Comparison of ENCODE assay signal across 1 cellular context in genomic region chr3:114706591-114707224, GRCh38.
TF ChIP-seq lines count a peak whose summit lies in the region.

No MANE protein-coding gene starts in this region.

TF ChIP-seq in HepG2, 621 proteins besides CTCF, POLR2A, EP300 and RAD21 (continued from another document and continues in another):
- TF ChIP-seq ZNF574 (CRISPR knock-in tag; IDR thresholded peaks at IDR 0.05) (peak; percentile 43; the same call in 1 of the 2 replicates), DDIT3 (CRISPR knock-in tag; IDR thresholded peaks at IDR 0.05) (no peak), TCF12 (IDR thresholded peaks at IDR 0.05) (no peak), TCF12 (CRISPR knock-in tag; IDR thresholded peaks at IDR 0.05) (no peak), EHMT2 (IDR thresholded peaks at IDR 0.05; ENCODE audit: borderline replicate concordance, low read depth, low read length) (no peak; the same call in 1 of the 2 replicates), ZNF776 (CRISPR knock-in tag; IDR thresholded peaks at IDR 0.05) (no peak), ATF4 (CRISPR knock-in tag; IDR thresholded peaks at IDR 0.05) (peak in 1 of 2 experiments; percentile 78; a peak in 2 of 4 replicates), SMARCC2 (IDR thresholded peaks at IDR 0.05) (no peak), TP53 (CRISPR knock-in tag; conservative IDR thresholded peaks at IDR 0.05) (no peak), MXD4 (CRISPR knock-in tag; IDR thresholded peaks at IDR 0.05) (no peak), SP2 (CRISPR knock-in tag; IDR thresholded peaks at IDR 0.05) (no peak), ZNF747 (CRISPR knock-in tag; IDR thresholded peaks at IDR 0.05; ENCODE audit: borderline replicate concordance) (no peak), MNT (IDR thresholded peaks at IDR 0.05) (no peak), SMAD3 (CRISPR knock-in tag; IDR thresholded peaks at IDR 0.05) (peak; percentile 64; the same call in 1 of the 2 replicates), IRF2 (CRISPR knock-in tag; IDR thresholded peaks at IDR 0.05) (peak; percentile 85), POLR2G (IDR thresholded peaks at IDR 0.05; ENCODE audit: low read depth, low read length) (no peak), CERS6 (CRISPR knock-in tag; IDR thresholded peaks at IDR 0.05) (no peak), CENPX (CRISPR knock-in tag; IDR thresholded peaks at IDR 0.05) (no peak), PRDM10 (CRISPR knock-in tag; IDR thresholded peaks at IDR 0.05; ENCODE audit: low read depth) (0 out of 2 replicates have a peak, but pooled peaks have one; percentile 46), ATF1 (CRISPR knock-in tag; IDR thresholded peaks at IDR 0.05) (no peak), GPN1 (CRISPR knock-in tag; IDR thresholded peaks at IDR 0.05; ENCODE audit: borderline replicate concordance) (no peak), SUZ12 (IDR thresholded peaks at IDR 0.05; ENCODE audit: low read depth, low read length) (no peak), SMARCE1 (IDR thresholded peaks at IDR 0.05; ENCODE audit: borderline replicate concordance) (no peak), TCF7 (IDR thresholded peaks at IDR 0.05; ENCODE audit: low read depth) (peak; percentile 82), REPIN1 (CRISPR knock-in tag; IDR thresholded peaks at IDR 0.05; ENCODE audit: borderline replicate concordance, low read depth) (no peak), ESRRA (CRISPR knock-in tag; IDR thresholded peaks at IDR 0.05; ENCODE audit: low read depth) (peak; percentile 88), ZBED4 (CRISPR knock-in tag; IDR thresholded peaks at IDR 0.05; ENCODE audit: borderline replicate concordance) (no peak), KLF11 (CRISPR knock-in tag; IDR thresholded peaks at IDR 0.05) (peak; percentile 66; the same call in 1 of the 2 replicates), ZFP62 (CRISPR knock-in tag; IDR thresholded peaks at IDR 0.05) (no peak), MAFK (conservative IDR thresholded peaks at IDR 0.05 in 1 of 2, IDR thresholded peaks at IDR 0.05 in 1 of 2; ENCODE audit: low read length in 2 of 2) (no peak), ARNTL (CRISPR knock-in tag; IDR thresholded peaks at IDR 0.05) (0 out of 2 replicates have a peak, but pooled peaks have one; percentile 54), MEF2D (CRISPR knock-in tag; IDR thresholded peaks at IDR 0.05) (peak; percentile 77; the same call in 1 of the 2 replicates), ZBTB46 (CRISPR knock-in tag; IDR thresholded peaks at IDR 0.05; ENCODE audit: borderline replicate concordance) (no peak), MEIS2 (CRISPR knock-in tag; IDR thresholded peaks at IDR 0.05) (no peak), LBX2 (CRISPR knock-in tag; IDR thresholded peaks at IDR 0.05; ENCODE audit: borderline replicate concordance) (no peak), ARHGAP35 (CRISPR knock-in tag; IDR thresholded peaks at IDR 0.05; ENCODE audit: borderline replicate concordance) (no peak), FOXK1 (CRISPR knock-in tag; IDR thresholded peaks at IDR 0.05; ENCODE audit: borderline replicate concordance, low read depth) (peak; percentile 94), ZNF879 (CRISPR knock-in tag; IDR thresholded peaks at IDR 0.05) (no peak), ZSCAN20 (CRISPR knock-in tag; IDR thresholded peaks at IDR 0.05; ENCODE audit: borderline replicate concordance) (no peak), ZNF577 (CRISPR knock-in tag; IDR thresholded peaks at IDR 0.05; ENCODE audit: borderline replicate concordance, low read depth) (no peak), ZNF121 (CRISPR knock-in tag; IDR thresholded peaks at IDR 0.05) (0 out of 2 replicates have a peak, but pooled peaks have one; percentile 34), MED13 (CRISPR knock-in tag; IDR thresholded peaks at IDR 0.05) (0 out of 2 replicates have a peak, but pooled peaks have one; percentile 35), TFDP1 (CRISPR knock-in tag; IDR thresholded peaks at IDR 0.05; ENCODE audit: borderline replicate concordance) (no peak), BCL3 (CRISPR knock-in tag; IDR thresholded peaks at IDR 0.05) (no peak), ZNF460 (CRISPR knock-in tag; IDR thresholded peaks at IDR 0.05; ENCODE audit: borderline replicate concordance) (no peak), AGO1 (IDR thresholded peaks at IDR 0.05; ENCODE audit: low read depth, low read length, poor library complexity, severe bottlenecking) (no peak)
